ENCODE assay signal across 28 cellular contexts in the genomic region with DNA sequence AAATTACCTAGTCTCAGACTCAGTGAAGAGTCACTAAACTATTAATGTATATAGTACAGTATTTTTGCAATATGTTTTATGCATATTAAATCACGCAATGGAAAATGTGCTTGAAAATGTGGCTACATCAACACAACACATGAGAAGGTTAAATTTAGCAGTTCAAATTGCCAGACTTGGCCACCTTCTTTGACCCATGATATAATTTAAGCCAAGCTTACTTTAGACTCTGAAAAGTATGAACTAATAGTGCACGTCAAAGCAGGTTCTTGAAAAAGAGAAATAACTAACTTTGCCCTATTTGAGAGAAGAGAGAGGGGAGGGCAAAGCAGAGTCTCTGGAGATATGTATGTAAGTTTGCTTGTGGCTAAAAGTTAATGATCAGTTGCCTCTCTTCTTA.
"Had no signal": no experiment of that assay in that cellular context is flagged by ENCODE, and none has a peak within 500 bp of the region (broad histone marks: within the 10 kb centered on the region; RNA-seq: fewer than 3 reads in every experiment).

No MANE protein-coding gene starts in this region.

- H3K9me3 ChIP-seq: adrenal gland, body of pancreas, colonic mucosa, gastroesophageal sphincter had no signal

- H3K36me3 ChIP-seq: adrenal gland, colonic mucosa, gastroesophageal sphincter, WERI-Rb-1 had no signal

- DNase-seq: activated B cell treated with CpG ODN at 0.5 μM for 24 hours; activated CD4-positive, alpha-beta T cell treated with anti-CD3 and anti-CD28 coated beads for 48 hours; activated CD4-positive, alpha-beta T cell treated with anti-CD3 and anti-CD28 coated beads, Interleukin-2, amount 50 U/mL, for 1 hour; activated CD4-positive, alpha-beta T cell treated with anti-CD3 and anti-CD28 coated beads, Interleukin-2, amount 50 U/mL, for 48 hours; activated CD8-positive, alpha-beta memory T cell treated with anti-CD3 and anti-CD28 coated beads for 24 hours; activated CD8-positive, alpha-beta T cell treated with anti-CD3 and anti-CD28 coated beads for 36 hours; activated effector memory CD4-positive, alpha-beta T cell treated with Interleukin-2 at 50 U/mL for 16 hours; activated gamma-delta T cell treated with Interleukin-2 at 50 U/mL for 16 hours; activated naive CD4-positive, alpha-beta T cell treated with anti-CD3 and anti-CD28 coated beads, Interleukin-2, amount 50 U/mL, for 16 hours; activated naive CD4-positive, alpha-beta T cell treated with Interleukin-2 at 50 U/mL for 16 hours; activated T-cell treated with anti-CD3 and anti-CD28 coated beads, Interleukin-2, amount 50 U/mL, for 4 hours; adrenal gland; amygdala; aorta; body of pancreas; central memory CD4-positive, alpha-beta T cell; cerebellar nuclear complex; colonic mucosa; effector CD8-positive, alpha-beta T cell; esophagus squamous epithelium; foreskin melanocyte; T-cell; T1000; WERI-Rb-1 had no signal

- H3K27ac ChIP-seq: adrenal gland, body of pancreas, colonic mucosa, epithelial cell of prostate, esophagus squamous epithelium, gastroesophageal sphincter, WERI-Rb-1 had no signal

- H3K4me1 ChIP-seq: colonic mucosa, esophagus squamous epithelium had no signal

- ATAC-seq: activated CD4-positive, CD25-positive, alpha-beta regulatory T cell treated with anti-CD3 and anti-CD28 coated beads, Interleukin-2, amount 50 U/mL, for 24 hours; activated CD8-positive, alpha-beta T cell treated with anti-CD3 and anti-CD28 coated beads for 36 hours; activated T-cell treated with anti-CD3 and anti-CD28 coated beads, Interleukin-2, amount 50 U/mL, for 4 hours; activated T-helper 17 cell treated with anti-CD3 and anti-CD28 coated beads, Interleukin-2, amount 50 U/mL, for 72 hours; body of pancreas; gastroesophageal sphincter; T-cell had no signal

- H3K4me3 ChIP-seq: adrenal gland, body of pancreas, colonic mucosa, esophagus squamous epithelium, gastroesophageal sphincter had no signal

- H3K27me3 ChIP-seq: adrenal gland, body of pancreas, colonic mucosa, esophagus squamous epithelium, gastroesophageal sphincter had no signal
